In genomic region chr1:54274881-54275280, GRCh38 we compare ENCODE assay signal across 12 cellular contexts.
DNase-seq lines count a peak whose midpoint lies in the region; ATAC-seq, FAIRE-seq and TF ChIP-seq lines count a peak whose summit lies in the region.
"Had no signal": no experiment of that assay in that cellular context is flagged by ENCODE, and none has a peak within 500 bp of the region (broad histone marks: within the 10 kb centered on the region; RNA-seq: fewer than 3 reads in every experiment).

No MANE protein-coding gene starts in this region.

- peaks cover 74% of the 10 kb centered on the region for H3K79me2 ChIP-seq in GM23338 (replicated peaks; ENCODE audit: insufficient read depth)

- TF ChIP-seq CTCF in CD8-positive, alpha-beta T cell (IDR thresholded peaks at IDR 0.05) = no peak
- no peak for TF ChIP-seq CTCF in left lung (IDR thresholded peaks at IDR 0.05)
- no peak for TF ChIP-seq CTCF in sigmoid colon (IDR thresholded peaks at IDR 0.05)
- TF ChIP-seq CTCF in GM13976 (IDR thresholded peaks at IDR 0.05; ENCODE audit: borderline replicate concordance, control extremely low read depth, extremely low read depth, insufficient read depth, missing control alignments) = no peak
- no peak for TF ChIP-seq CTCF in GM23338 (conservative IDR thresholded peaks at IDR 0.05; ENCODE audit: low read depth in 2 of 2)

- WGBS in sigmoid colon, 2 donors = 72 to 84% methylated on average over 11 of the region's 11 CpGs

- POLR2A ChIA-PET in CD8-positive, alpha-beta T cell (lab: Charles Lee) = interaction anchor here (1.8 kb wide), 1 partner anchor 10 kb away, joined by 6 read pairs; no protein-coding TSS in a partner anchor

- in situ Hi-C loops in GM13976 (cut with MboI; ENCODE audit: low sequenced_read_pairs, unreplicated experiment) = no loop called here

- H3K27me3 ChIP-seq in CD8-positive, alpha-beta T cell (ENCODE audit: insufficient read depth, low read length) = no peaks in the 10 kb centered on the region
- H3K27me3 ChIP-seq in left lung (no peaks in the 10 kb centered on the region), sigmoid colon (no peaks in the 10 kb centered on the region), GM23338 (ENCODE audit: insufficient read depth) (no peaks in the 10 kb centered on the region)

- intact Hi-C loops in CD8-positive, alpha-beta T cell (cut with DNase I, micrococcal nuclease) = loop anchor here (5.0 kb wide), 3 partner anchors 37 to 212 kb away; no protein-coding TSS in a partner anchor
- intact Hi-C loops in left lung (cut with DNase I) = no loop called here
- intact Hi-C loops in sigmoid colon (cut with DNase I) = loop anchor here (5.0 kb wide), 6 partner anchors 52 to 272 kb away; partner anchors contain the start of genes ACOT11, CYB5RL, MRPL37 and TCEANC2

- peaks cover 50% of the 10 kb centered on the region for H3K4me1 Mint-ChIP-seq in CD8-positive, alpha-beta T cell (ENCODE audit: low read depth)
- peaks cover 48% of the 10 kb centered on the region for H3K4me1 Mint-ChIP-seq in GM23338

- no peak overlapping the region for H2AFZ ChIP-seq in GM23338

- no peak overlapping the region for H3K4me2 ChIP-seq in GM23338

- no peak overlapping the region for H3K4me3 ChIP-seq in CD8-positive, alpha-beta T cell (ENCODE audit: low read depth, low read length)
- H3K4me3 ChIP-seq in left lung (no peak overlapping the region), sigmoid colon (no peak overlapping the region), GM23338 (no peak overlapping the region)

- FAIRE-seq in GM12891 (lab: Jason Lieb, UNC) = no peak

- no peak for ATAC-seq in CD8-positive, alpha-beta T cell
- no peak for ATAC-seq in activated naive CD4-positive, alpha-beta T cell treated with anti-CD3 and anti-CD28 coated beads, Interleukin-2, amount 50 U/mL, for 72 hours
- ATAC-seq in left lung (no peak), HG03520 (IDR thresholded peaks at IDR 0.05; ENCODE audit: unreplicated experiment) (no peak), GM23338 (no peak)
- ATAC-seq: stimulated activated memory B cell treated with anti-CD40 and anti-IgM and Interleukin-4, amounts not matched to agents 10 μg/mL and 1 μg/mL and 100 μg/mL, for 72 hours had no signal

- H3K9me3 Mint-ChIP-seq in CD8-positive, alpha-beta T cell = no peaks in the 10 kb centered on the region
- no peaks in the 10 kb centered on the region for H3K9me3 Mint-ChIP-seq in activated naive CD4-positive, alpha-beta T cell treated with anti-CD3 and anti-CD28 coated beads, Interleukin-2, amount 50 U/mL, for 72 hours
- no peaks in the 10 kb centered on the region for H3K9me3 Mint-ChIP-seq in GM23338
- H3K9me3 Mint-ChIP-seq: stimulated activated memory B cell treated with anti-CD40 and anti-IgM and Interleukin-4, amounts not matched to agents 10 μg/mL and 1 μg/mL and 100 μg/mL, for 72 hours had no signal

- peaks cover 30% of the 10 kb centered on the region for H3K4me1 ChIP-seq in CD8-positive, alpha-beta T cell (ENCODE audit: insufficient read depth, low read length)
- H3K4me1 ChIP-seq in left lung (peaks cover 24 to 47% of the 10 kb centered on the region in 2 donors), sigmoid colon (peaks cover 0 to 94% (median 90%) of the 10 kb centered on the region in 4 donors), GM23338 (ENCODE audit: insufficient read depth) (peaks cover 37% of the 10 kb centered on the region)

- H3K9me2 ChIP-seq in GM23338 (ENCODE audit: insufficient read depth) = no peaks in the 10 kb centered on the region

- TF ChIP-seq POLR2A in sigmoid colon (IDR thresholded peaks at IDR 0.05) = no peak
- TF ChIP-seq POLR2A in GM12891 (IDR thresholded peaks at IDR 0.05; ENCODE audit: low read depth, low read length) = no peak

- CTCF ChIA-PET in CD8-positive, alpha-beta T cell (lab: Charles Lee) = interaction anchor here (1.3 to 2.0 kb wide), 2 partner anchors 10 to 215 kb away, joined by 6 read pairs; no protein-coding TSS in a partner anchor

- peak overlapping the region; percentile 55 for H3K27ac Mint-ChIP-seq in CD8-positive, alpha-beta T cell
- H3K27ac Mint-ChIP-seq in activated naive CD4-positive, alpha-beta T cell treated with anti-CD3 and anti-CD28 coated beads, Interleukin-2, amount 50 U/mL, for 72 hours = peak overlapping the region; percentile 76 to 77
- H3K27ac Mint-ChIP-seq in GM23338 = no peak overlapping the region
- H3K27ac Mint-ChIP-seq: stimulated activated memory B cell treated with anti-CD40 and anti-IgM and Interleukin-4, amounts not matched to agents 10 μg/mL and 1 μg/mL and 100 μg/mL, for 72 hours had no signal

- DNase-seq in CD8-positive, alpha-beta T cell = no peak
- DNase-seq in activated naive CD4-positive, alpha-beta T cell treated with anti-CD3 and anti-CD28 coated beads, Interleukin-2, amount 50 U/mL, for 72 hours (ENCODE audit: low spot score in 2 of 2) = no peak
- DNase-seq in left lung = peak in 1 of 2 donors; percentile 63
- no peak for DNase-seq in sigmoid colon
- DNase-seq in GM13976 (ENCODE audit: low spot score) = no peak
- no peak for DNase-seq in GM12891 (ENCODE audit: insufficient read length, low spot score)
- DNase-seq in GM23338 (ENCODE audit: low spot score) = no peak
- DNase-seq: activated gamma-delta T cell treated with Interleukin-2 at 50 U/mL for 16 hours, islet precursor cell, NCI-H2081 had no signal

- H3K9me3 ChIP-seq in CD8-positive, alpha-beta T cell (ENCODE audit: low read length) = no peaks in the 10 kb centered on the region
- H3K9me3 ChIP-seq in left lung (no peaks in the 10 kb centered on the region), sigmoid colon (no peaks in the 10 kb centered on the region)

- no peaks in the 10 kb centered on the region for H3K27me3 Mint-ChIP-seq in CD8-positive, alpha-beta T cell (ENCODE audit: low read depth)
- peaks cover 33% of the 10 kb centered on the region for H3K27me3 Mint-ChIP-seq in GM23338 (ENCODE audit: insufficient read depth, low read depth, poor library complexity)
- H3K27me3 Mint-ChIP-seq: stimulated activated memory B cell treated with anti-CD40 and anti-IgM and Interleukin-4, amounts not matched to agents 10 μg/mL and 1 μg/mL and 100 μg/mL, for 72 hours had no signal

- 0 out of 2 replicates have a peak, but pooled peaks cover 5% of the 10 kb centered on the region for H3F3A ChIP-seq in GM23338 (replicated peaks; ENCODE audit: low read depth)

- H3K36me3 ChIP-seq in CD8-positive, alpha-beta T cell (ENCODE audit: insufficient read depth, low read length) = no peaks in the 10 kb centered on the region
- peaks cover 0 to under 1% of the 10 kb centered on the region in 2 donors for H3K36me3 ChIP-seq in left lung
- H3K36me3 ChIP-seq in sigmoid colon = peaks cover 0 to under 1% (median 0%) of the 10 kb centered on the region in 4 donors
- H3K36me3 ChIP-seq in GM23338 (ENCODE audit: insufficient read depth) = no peaks in the 10 kb centered on the region; the same call in 1 of the 2 replicates

- H4K20me1 ChIP-seq in GM23338 (replicated peaks; ENCODE audit: insufficient read depth) = peaks cover 26% of the 10 kb centered on the region

- no peak overlapping the region for H3K4me3 Mint-ChIP-seq in CD8-positive, alpha-beta T cell
- no peak overlapping the region; the same call in 2 of the 3 replicates for H3K4me3 Mint-ChIP-seq in GM23338
- H3K4me3 Mint-ChIP-seq: stimulated activated memory B cell treated with anti-CD40 and anti-IgM and Interleukin-4, amounts not matched to agents 10 μg/mL and 1 μg/mL and 100 μg/mL, for 72 hours had no signal

- peaks cover 17% of the 10 kb centered on the region for H3K36me3 Mint-ChIP-seq in CD8-positive, alpha-beta T cell
- peaks cover under 1 to 15% of the 10 kb centered on the region in 2 donors for H3K36me3 Mint-ChIP-seq in activated naive CD4-positive, alpha-beta T cell treated with anti-CD3 and anti-CD28 coated beads, Interleukin-2, amount 50 U/mL, for 72 hours
- peaks cover 15% of the 10 kb centered on the region for H3K36me3 Mint-ChIP-seq in GM23338 (ENCODE audit: low read depth)

- no peak overlapping the region for H3K27ac ChIP-seq in CD8-positive, alpha-beta T cell (ENCODE audit: low read depth, low read length)
- H3K27ac ChIP-seq in left lung (peak overlapping the region; percentile 75 to 81), sigmoid colon (peak overlapping the region; percentile 88 to 95 (median 92)), GM23338 (ENCODE audit: low read depth) (no peak overlapping the region)

- no peak for TF ChIP-seq EP300 in sigmoid colon (IDR thresholded peaks at IDR 0.05)

TF ChIP-seq in GM12891, 5 proteins besides CTCF, POLR2A, EP300 and RAD21:
- TF ChIP-seq PAX5 (IDR thresholded peaks at IDR 0.05; ENCODE audit: insufficient read depth, low read length, severe bottlenecking) (no peak), SPI1 (IDR thresholded peaks at IDR 0.05; ENCODE audit: low read depth, low read length) (no peak)

TF ChIP-seq in GM23338, 12 proteins besides CTCF, POLR2A, EP300 and RAD21 (continues in another document):
- no peak for TF ChIP-seq ETS1 (IDR thresholded peaks at IDR 0.05)

Comparison
In these comparisons a context has a peak if more than half of its experiments do, and no peak if none do; other contexts are left out.
1. H3K27ac ChIP-seq: peak in left lung (2 of 2) and sigmoid colon (4 of 4); none in CD8-positive, alpha-beta T cell (single experiment) and GM23338 (single experiment).
2. intact Hi-C loops: an anchor here in CD8-positive, alpha-beta T cell (5.0 kb wide) and sigmoid colon (5.0 kb wide); none called in left lung.